In the genomic region with DNA sequence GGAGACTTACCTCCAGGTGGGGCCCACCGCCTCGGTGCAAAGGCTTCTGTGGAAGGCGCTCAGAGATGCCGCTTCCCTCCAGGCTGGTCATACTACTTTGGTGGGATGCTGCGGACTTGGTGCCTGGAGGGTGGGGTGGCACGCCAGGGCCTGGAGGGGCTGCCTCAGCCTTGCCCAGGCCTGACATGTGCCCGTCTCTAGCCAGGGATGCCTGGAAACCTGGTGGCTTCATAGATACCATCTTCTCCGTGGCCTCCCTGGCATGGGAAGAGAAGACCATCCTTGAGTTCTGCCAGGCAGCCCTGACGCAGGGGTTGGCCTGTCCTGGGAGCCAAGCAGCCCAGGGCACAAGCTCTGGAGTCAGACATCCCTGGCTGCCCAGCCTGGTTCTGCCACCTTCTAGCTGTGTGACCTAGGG, we compare ENCODE assay signal across 3 cellular contexts.
A peak's percentile ranks its signal among the peaks of the same experiment; 100 is the strongest.
TF ChIP-seq lines count a peak whose summit lies in the region.

No MANE protein-coding gene starts in this region.

TF ChIP-seq in HEK293, 187 proteins besides CTCF, POLR2A, EP300 and RAD21:
- TF ChIP-seq ZNF776 (tag by site-specific recombination; IDR thresholded peaks at IDR 0.05; ENCODE audit: borderline replicate concordance) (no peak), ZFP69B (tag by site-specific recombination; IDR thresholded peaks at IDR 0.05) (peak; percentile 46; the same call in 1 of the 2 replicates)
- TF ChIP-seq, protein P1, sequence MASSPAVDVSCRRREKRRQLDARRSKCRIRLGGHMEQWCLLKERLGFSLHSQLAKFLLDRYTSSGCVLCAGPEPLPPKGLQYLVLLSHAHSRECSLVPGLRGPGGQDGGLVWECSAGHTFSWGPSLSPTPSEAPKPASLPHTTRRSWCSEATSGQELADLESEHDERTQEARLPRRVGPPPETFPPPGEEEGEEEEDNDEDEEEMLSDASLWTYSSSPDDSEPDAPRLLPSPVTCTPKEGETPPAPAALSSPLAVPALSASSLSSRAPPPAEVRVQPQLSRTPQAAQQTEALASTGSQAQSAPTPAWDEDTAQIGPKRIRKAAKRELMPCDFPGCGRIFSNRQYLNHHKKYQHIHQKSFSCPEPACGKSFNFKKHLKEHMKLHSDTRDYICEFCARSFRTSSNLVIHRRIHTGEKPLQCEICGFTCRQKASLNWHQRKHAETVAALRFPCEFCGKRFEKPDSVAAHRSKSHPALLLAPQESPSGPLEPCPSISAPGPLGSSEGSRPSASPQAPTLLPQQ (tag by site-specific recombination; IDR thresholded peaks at IDR 0.05), result 0 out of 2 replicates have a peak, but pooled peaks have one; percentile 38

TF ChIP-seq in K562, 482 proteins besides CTCF, POLR2A, EP300 and RAD21:
- peak; percentile 55 for TF ChIP-seq POLR2G (IDR thresholded peaks at IDR 0.05; ENCODE audit: low read depth, low read length)
- TF ChIP-seq NRF1 (conservative IDR thresholded peaks at IDR 0.05 in 1 of 2, IDR thresholded peaks at IDR 0.05 in 1 of 2), result no peak
- no peak for TF ChIP-seq TAF9B (IDR thresholded peaks at IDR 0.05; ENCODE audit: partially characterized antibody)
- TF ChIP-seq, protein P2, sequence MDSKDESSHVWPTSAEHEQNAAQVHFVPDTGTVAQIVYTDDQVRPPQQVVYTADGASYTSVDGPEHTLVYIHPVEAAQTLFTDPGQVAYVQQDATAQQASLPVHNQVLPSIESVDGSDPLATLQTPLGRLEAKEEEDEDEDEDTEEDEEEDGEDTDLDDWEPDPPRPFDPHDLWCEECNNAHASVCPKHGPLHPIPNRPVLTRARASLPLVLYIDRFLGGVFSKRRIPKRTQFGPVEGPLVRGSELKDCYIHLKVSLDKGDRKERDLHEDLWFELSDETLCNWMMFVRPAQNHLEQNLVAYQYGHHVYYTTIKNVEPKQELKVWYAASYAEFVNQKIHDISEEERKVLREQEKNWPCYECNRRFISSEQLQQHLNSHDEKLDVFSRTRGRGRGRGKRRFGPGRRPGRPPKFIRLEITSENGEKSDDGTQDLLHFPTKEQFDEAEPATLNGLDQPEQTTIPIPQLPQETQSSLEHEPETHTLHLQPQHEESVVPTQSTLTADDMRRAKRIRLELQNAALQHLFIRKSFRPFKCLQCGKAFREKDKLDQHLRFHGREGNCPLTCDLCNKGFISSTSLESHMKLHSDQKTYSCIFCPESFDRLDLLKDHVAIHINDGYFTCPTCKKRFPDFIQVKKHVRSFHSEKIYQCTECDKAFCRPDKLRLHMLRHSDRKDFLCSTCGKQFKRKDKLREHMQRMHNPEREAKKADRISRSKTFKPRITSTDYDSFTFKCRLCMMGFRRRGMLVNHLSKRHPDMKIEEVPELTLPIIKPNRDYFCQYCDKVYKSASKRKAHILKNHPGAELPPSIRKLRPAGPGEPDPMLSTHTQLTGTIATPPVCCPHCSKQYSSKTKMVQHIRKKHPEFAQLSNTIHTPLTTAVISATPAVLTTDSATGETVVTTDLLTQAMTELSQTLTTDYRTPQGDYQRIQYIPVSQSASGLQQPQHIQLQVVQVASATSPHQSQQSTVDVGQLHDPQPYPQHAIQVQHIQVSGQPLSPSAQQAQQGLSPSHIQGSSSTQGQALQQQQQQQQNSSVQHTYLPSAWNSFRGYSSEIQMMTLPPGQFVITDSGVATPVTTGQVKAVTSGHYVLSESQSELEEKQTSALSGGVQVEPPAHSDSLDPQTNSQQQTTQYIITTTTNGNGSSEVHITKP (IDR thresholded peaks at IDR 0.05; ENCODE audit: partially characterized antibody), result no peak

TF ChIP-seq in SK-N-SH treated with all-trans-retinoic acid at 6 μM for 48 hours, 23 proteins besides CTCF, POLR2A, EP300 and RAD21:
- TF ChIP-seq ZNF70 (CRISPR knock-in tag; IDR thresholded peaks at IDR 0.05) (no peak), OSR1 (CRISPR knock-in tag; IDR thresholded peaks at IDR 0.05) (no peak), TSHZ2 (CRISPR knock-in tag; IDR thresholded peaks at IDR 0.05) (no peak), ARNTL (CRISPR knock-in tag; IDR thresholded peaks at IDR 0.05; ENCODE audit: borderline replicate concordance, low read depth) (no peak), CSDC2 (CRISPR knock-in tag; IDR thresholded peaks at IDR 0.05) (no peak), ZNF565 (CRISPR knock-in tag; conservative IDR thresholded peaks at IDR 0.05; ENCODE audit: low read depth) (no peak), ZFP3 (CRISPR knock-in tag; IDR thresholded peaks at IDR 0.05) (no peak), SNAI2 (CRISPR knock-in tag; IDR thresholded peaks at IDR 0.05) (no peak), ZFP30 (CRISPR knock-in tag; IDR thresholded peaks at IDR 0.05) (no peak)
- TF ChIP-seq, protein P3, sequence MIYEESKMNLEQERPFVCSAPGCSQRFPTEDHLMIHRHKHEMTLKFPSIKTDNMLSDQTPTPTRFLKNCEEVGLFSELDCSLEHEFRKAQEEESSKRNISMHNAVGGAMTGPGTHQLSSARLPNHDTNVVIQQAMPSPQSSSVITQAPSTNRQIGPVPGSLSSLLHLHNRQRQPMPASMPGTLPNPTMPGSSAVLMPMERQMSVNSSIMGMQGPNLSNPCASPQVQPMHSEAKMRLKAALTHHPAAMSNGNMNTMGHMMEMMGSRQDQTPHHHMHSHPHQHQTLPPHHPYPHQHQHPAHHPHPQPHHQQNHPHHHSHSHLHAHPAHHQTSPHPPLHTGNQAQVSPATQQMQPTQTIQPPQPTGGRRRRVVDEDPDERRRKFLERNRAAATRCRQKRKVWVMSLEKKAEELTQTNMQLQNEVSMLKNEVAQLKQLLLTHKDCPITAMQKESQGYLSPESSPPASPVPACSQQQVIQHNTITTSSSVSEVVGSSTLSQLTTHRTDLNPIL (CRISPR knock-in tag; IDR thresholded peaks at IDR 0.05; ENCODE audit: low read depth), result no peak
TF ChIP-seq in SK-N-SH treated with all-trans-retinoic acid at 6 μM for 48 hours: peak in this region for 0.
